ENCODE assay signal across 13 cellular contexts in genomic region chr4:58113083-58113482, GRCh38.
"Had no signal": no experiment of that assay in that cellular context is flagged by ENCODE, and none has a peak within 500 bp of the region (broad histone marks: within the 10 kb centered on the region; RNA-seq: fewer than 3 reads in every experiment).

No MANE protein-coding gene starts in this region.

- H3K9me3 Mint-ChIP-seq: activated CD4-positive, alpha-beta memory T cell treated with anti-CD3 and anti-CD28 coated beads, Interleukin-2, amount 10 ng/mL, durations not matched to agents 7 days and 5 days; activated naive CD8-positive, alpha-beta T cell treated with anti-CD3 and anti-CD28 coated beads for 36 hours; neural progenitor cell had no signal

- H3K36me3 Mint-ChIP-seq: activated naive CD8-positive, alpha-beta T cell treated with anti-CD3 and anti-CD28 coated beads for 36 hours; neural progenitor cell had no signal

- H3K27ac Mint-ChIP-seq: activated CD4-positive, alpha-beta memory T cell treated with anti-CD3 and anti-CD28 coated beads, Interleukin-2, amount 10 ng/mL, durations not matched to agents 7 days and 5 days; activated naive CD8-positive, alpha-beta T cell treated with anti-CD3 and anti-CD28 coated beads for 36 hours; neural progenitor cell; stimulated activated naive CD8-positive, alpha-beta T cell treated with anti-CD3 and anti-CD28 coated beads, Interleukin-15, amount 100 ng/mL, for 72 hours had no signal

- DNase-seq: activated CD4-positive, alpha-beta memory T cell treated with anti-CD3 and anti-CD28 coated beads, Interleukin-2, amount 10 ng/mL, durations not matched to agents 7 days and 5 days; activated gamma-delta T cell treated with Interleukin-2 at 50 U/mL for 16 hours; activated naive CD8-positive, alpha-beta T cell treated with anti-CD3 and anti-CD28 coated beads for 36 hours; activated T-cell treated with anti-CD3 and anti-CD28 coated beads, Interleukin-2, amount 50 U/mL, for 48 hours; amygdala; body of pancreas; caudate nucleus; left lung; mammary epithelial cell; pancreas; stimulated activated naive CD8-positive, alpha-beta T cell treated with anti-CD3 and anti-CD28 coated beads, Interleukin-15, amount 100 ng/mL, for 72 hours; upper lobe of left lung had no signal

- H3K27me3 Mint-ChIP-seq: activated CD4-positive, alpha-beta memory T cell treated with anti-CD3 and anti-CD28 coated beads, Interleukin-2, amount 10 ng/mL, durations not matched to agents 7 days and 5 days; activated naive CD8-positive, alpha-beta T cell treated with anti-CD3 and anti-CD28 coated beads for 36 hours; stimulated activated naive CD8-positive, alpha-beta T cell treated with anti-CD3 and anti-CD28 coated beads, Interleukin-15, amount 100 ng/mL, for 72 hours had no signal

- H3K4me1 Mint-ChIP-seq: activated CD4-positive, alpha-beta memory T cell treated with anti-CD3 and anti-CD28 coated beads, Interleukin-2, amount 10 ng/mL, durations not matched to agents 7 days and 5 days; activated naive CD8-positive, alpha-beta T cell treated with anti-CD3 and anti-CD28 coated beads for 36 hours; neural progenitor cell; stimulated activated naive CD8-positive, alpha-beta T cell treated with anti-CD3 and anti-CD28 coated beads, Interleukin-15, amount 100 ng/mL, for 72 hours had no signal

- H3K4me3 Mint-ChIP-seq: activated CD4-positive, alpha-beta memory T cell treated with anti-CD3 and anti-CD28 coated beads, Interleukin-2, amount 10 ng/mL, durations not matched to agents 7 days and 5 days; activated naive CD8-positive, alpha-beta T cell treated with anti-CD3 and anti-CD28 coated beads for 36 hours; neural progenitor cell; stimulated activated naive CD8-positive, alpha-beta T cell treated with anti-CD3 and anti-CD28 coated beads, Interleukin-15, amount 100 ng/mL, for 72 hours had no signal
